ENCODE assay signal across 18 cellular contexts in the genomic region with DNA sequence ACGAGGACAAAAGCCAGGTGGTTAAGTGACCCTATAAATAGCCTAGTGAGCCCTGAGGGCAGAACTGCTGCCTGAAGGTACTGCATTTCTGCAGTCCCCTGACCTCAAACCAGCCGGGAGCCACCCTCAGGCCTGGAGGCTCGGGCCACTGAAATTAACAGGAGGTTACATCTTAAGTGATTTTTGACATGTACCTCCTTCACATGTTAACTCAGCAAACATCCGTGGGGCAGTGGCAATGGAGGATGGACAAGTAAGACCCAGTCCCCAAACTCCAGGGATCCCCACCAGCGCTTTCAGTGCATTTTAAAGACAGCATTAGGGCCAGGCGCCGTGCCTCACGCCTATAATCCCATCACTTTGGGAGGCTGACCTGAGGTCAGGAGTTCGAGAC. TPM values are rescaled to one million over a fixed set of nuclear protein-coding genes. Genes with fewer than 3 reads are reported as not detected.
DNase-seq lines count a peak whose midpoint lies in the region; ATAC-seq lines count a peak whose summit lies in the region.
"Had no signal": no experiment of that assay in that cellular context is flagged by ENCODE, and none has a peak within 500 bp of the region (broad histone marks: within the 10 kb centered on the region; RNA-seq: fewer than 3 reads in every experiment).

No MANE protein-coding gene starts in this region.

- no peak for ATAC-seq in activated naive CD8-positive, alpha-beta T cell treated with anti-CD3 and anti-CD28 coated beads, Interleukin-2, amount 10 ng/mL, durations not matched to agents 7 days and 5 days (ENCODE audit: low read depth)
- no peak for ATAC-seq in natural killer cell treated with Interleukin-12 subunit alpha and Interleukin-12 subunit beta and Interleukin-15 and Interleukin-18, amount 100 ng/mL, for 72 hours
- ATAC-seq in HG03565 (IDR thresholded peaks at IDR 0.05; ENCODE audit: unreplicated experiment) (no peak), GM21423 (IDR thresholded peaks at IDR 0.05; ENCODE audit: unreplicated experiment) (no peak)
- ATAC-seq: left lobe of liver had no signal

- no peaks in the 10 kb centered on the region for H3K27me3 Mint-ChIP-seq in activated naive CD8-positive, alpha-beta T cell treated with anti-CD3 and anti-CD28 coated beads, Interleukin-2, amount 10 ng/mL, durations not matched to agents 7 days and 5 days
- no peaks in the 10 kb centered on the region for H3K27me3 Mint-ChIP-seq in natural killer cell treated with Interleukin-12 subunit alpha and Interleukin-12 subunit beta and Interleukin-15 and Interleukin-18, amount 100 ng/mL, for 72 hours
- H3K27me3 Mint-ChIP-seq: stimulated activated naive CD8-positive, alpha-beta T cell treated with anti-CD3 and anti-CD28 coated beads, Interleukin-15, amount 100 ng/mL, for 72 hours had no signal

- H3K27ac Mint-ChIP-seq in activated naive CD8-positive, alpha-beta T cell treated with anti-CD3 and anti-CD28 coated beads, Interleukin-2, amount 10 ng/mL, durations not matched to agents 7 days and 5 days = peak overlapping the region; percentile 98
- peak overlapping the region; percentile 100 for H3K27ac Mint-ChIP-seq in natural killer cell treated with Interleukin-12 subunit alpha and Interleukin-12 subunit beta and Interleukin-15 and Interleukin-18, amount 100 ng/mL, for 72 hours
- H3K27ac Mint-ChIP-seq: progenitor cell of endocrine pancreas had no signal

- H3K9me3 Mint-ChIP-seq in activated naive CD8-positive, alpha-beta T cell treated with anti-CD3 and anti-CD28 coated beads, Interleukin-2, amount 10 ng/mL, durations not matched to agents 7 days and 5 days = no peaks in the 10 kb centered on the region
- H3K9me3 Mint-ChIP-seq in natural killer cell treated with Interleukin-12 subunit alpha and Interleukin-12 subunit beta and Interleukin-15 and Interleukin-18, amount 100 ng/mL, for 72 hours = no peaks in the 10 kb centered on the region
- H3K9me3 Mint-ChIP-seq: stimulated activated naive CD8-positive, alpha-beta T cell treated with anti-CD3 and anti-CD28 coated beads, Interleukin-15, amount 100 ng/mL, for 72 hours had no signal

- H3K4me1 Mint-ChIP-seq in activated naive CD8-positive, alpha-beta T cell treated with anti-CD3 and anti-CD28 coated beads, Interleukin-2, amount 10 ng/mL, durations not matched to agents 7 days and 5 days = peaks cover 73% of the 10 kb centered on the region
- peaks cover 71 to 78% of the 10 kb centered on the region in 2 donors for H3K4me1 Mint-ChIP-seq in natural killer cell treated with Interleukin-12 subunit alpha and Interleukin-12 subunit beta and Interleukin-15 and Interleukin-18, amount 100 ng/mL, for 72 hours (ENCODE audit: low read depth in 2 of 2)

- POLR2A ChIA-PET in activated naive CD8-positive, alpha-beta T cell treated with anti-CD3 and anti-CD28 coated beads, Interleukin-2, amount 10 ng/mL, durations not matched to agents 7 days and 5 days (lab: Charles Lee) = interaction anchor here (3.0 to 3.6 kb wide), 2 partner anchors 8 to 25 kb away, joined by 33 to 49 read pairs; partner anchors contain the start of gene PSTPIP1

- DNase-seq in activated CD8-positive, alpha-beta memory T cell treated with anti-CD3 and anti-CD28 coated beads, Interleukin-2, amount 50 U/mL, for 48 hours = peak; percentile 54
- DNase-seq in activated CD8-positive, alpha-beta memory T cell treated with anti-CD3 and anti-CD28 coated beads, Interleukin-2, amount 50 U/mL, for 4 hours = no peak
- DNase-seq in M059J (ENCODE audit: low read depth) = peak; percentile 55
- peak; percentile 36 for DNase-seq in activated naive CD8-positive, alpha-beta T cell treated with anti-CD3 and anti-CD28 coated beads, Interleukin-2, amount 10 ng/mL, durations not matched to agents 7 days and 5 days
- DNase-seq in natural killer cell treated with Interleukin-12 subunit alpha and Interleukin-12 subunit beta and Interleukin-15 and Interleukin-18, amount 100 ng/mL, for 72 hours (ENCODE audit: low spot score) = no peak
- no peak for DNase-seq in NK-92 treated with Interleukin-12 subunit alpha and Interleukin-12 subunit beta, amount 100 ng/mL, for 24 hours (lab: John Stamatoyannopoulos, UW)
- DNase-seq: ACHN; activated CD4-positive, alpha-beta T cell treated with anti-CD3 and anti-CD28 coated beads for 4 hours; Calu3; NCI-H1048; SHP77 treated with DMSO at 0.1 percent for 48 hours; T-helper 9 cell had no signal

- H3K4me3 Mint-ChIP-seq in activated naive CD8-positive, alpha-beta T cell treated with anti-CD3 and anti-CD28 coated beads, Interleukin-2, amount 10 ng/mL, durations not matched to agents 7 days and 5 days = peak overlapping the region; percentile 73
- peak overlapping the region; percentile 97 for H3K4me3 Mint-ChIP-seq in natural killer cell treated with Interleukin-12 subunit alpha and Interleukin-12 subunit beta and Interleukin-15 and Interleukin-18, amount 100 ng/mL, for 72 hours

- H3K36me3 Mint-ChIP-seq in activated naive CD8-positive, alpha-beta T cell treated with anti-CD3 and anti-CD28 coated beads, Interleukin-2, amount 10 ng/mL, durations not matched to agents 7 days and 5 days = peaks cover 33% of the 10 kb centered on the region
- peaks cover 4% of the 10 kb centered on the region for H3K36me3 Mint-ChIP-seq in natural killer cell treated with Interleukin-12 subunit alpha and Interleukin-12 subunit beta and Interleukin-15 and Interleukin-18, amount 100 ng/mL, for 72 hours

RNA-seq across cellular contexts. Expression of gene PSTPIP1, which starts 26.2 kb away (rescaled TPM):
- not detected in 2 replicates for total RNA-seq in M059J (2014; rRNA removed; shearing (Covaris generic))
- 100 to 1,000 TPM; 238 to 241 TPM for total RNA-seq in activated naive CD8-positive, alpha-beta T cell treated with anti-CD3 and anti-CD28 coated beads, Interleukin-2, amount 10 ng/mL, durations not matched to agents 7 days and 5 days
- 100 to 1,000 TPM; 161 to 167 TPM for total RNA-seq in natural killer cell treated with Interleukin-12 subunit alpha and Interleukin-12 subunit beta and Interleukin-15 and Interleukin-18, amount 100 ng/mL, for 72 hours
- total RNA-seq: Calu3, G401, progenitor cell of endocrine pancreas had no signal

RNA-seq across cellular contexts. Expression of gene TSPAN3, which starts 49.8 kb away (rescaled TPM):
- total RNA-seq in M059J (2014; rRNA removed; shearing (Covaris generic)) = 280 and 312 TPM in 2 replicates
- total RNA-seq in activated naive CD8-positive, alpha-beta T cell treated with anti-CD3 and anti-CD28 coated beads, Interleukin-2, amount 10 ng/mL, durations not matched to agents 7 days and 5 days = 10 to 100 TPM; 18.0 to 23.4 TPM
- 10 to 100 TPM; 49.3 to 54.9 TPM for total RNA-seq in natural killer cell treated with Interleukin-12 subunit alpha and Interleukin-12 subunit beta and Interleukin-15 and Interleukin-18, amount 100 ng/mL, for 72 hours

Comparison
In these comparisons a context has a peak if more than half of its experiments do, and no peak if none do; other contexts are left out.
1. DNase-seq: peak in activated CD8-positive, alpha-beta memory T cell treated with anti-CD3 and anti-CD28 coated beads, Interleukin-2, amount 50 U/mL, for 48 hours (single experiment), M059J (single experiment) and activated naive CD8-positive, alpha-beta T cell treated with anti-CD3 and anti-CD28 coated beads, Interleukin-2, amount 10 ng/mL, durations not matched to agents 7 days and 5 days (single experiment); none in activated CD8-positive, alpha-beta memory T cell treated with anti-CD3 and anti-CD28 coated beads, Interleukin-2, amount 50 U/mL, for 4 hours (single experiment), natural killer cell treated with Interleukin-12 subunit alpha and Interleukin-12 subunit beta and Interleukin-15 and Interleukin-18, amount 100 ng/mL, for 72 hours (single experiment) and NK-92 treated with Interleukin-12 subunit alpha and Interleukin-12 subunit beta, amount 100 ng/mL, for 24 hours (single experiment).
2. RNA of gene PSTPIP1, which starts 26.2 kb away (total RNA-seq): 238 to 241 TPM in activated naive CD8-positive, alpha-beta T cell treated with anti-CD3 and anti-CD28 coated beads, Interleukin-2, amount 10 ng/mL, durations not matched to agents 7 days and 5 days and 161 to 167 TPM in natural killer cell treated with Interleukin-12 subunit alpha and Interleukin-12 subunit beta and Interleukin-15 and Interleukin-18, amount 100 ng/mL, for 72 hours; not detected in M059J; every median in the first group is over 100 times any median in the second.